ENCODE assay signal across 8 cellular contexts in genomic region chr3:151282921-151283320, GRCh38. TPM values are rescaled to one million over a fixed set of nuclear protein-coding genes. Genes with fewer than 3 reads are reported as not detected.
A peak's percentile ranks its signal among the peaks of the same experiment; 100 is the strongest.
DNase-seq lines count a peak whose midpoint lies in the region; ATAC-seq and TF ChIP-seq lines count a peak whose summit lies in the region.

No MANE protein-coding gene starts in this region.

- H3K27me3 ChIP-seq in left ventricle myocardium inferior (ENCODE audit: low read depth), result no peaks in the 10 kb centered on the region

- CTCF ChIA-PET in HEK293 (lab: Yijun Ruan, JAX), result interaction anchor here (0.5 to 5.5 kb wide), 13 partner anchors 10 to 395 kb away, joined by 3 to 32 read pairs (median 4); no protein-coding TSS in a partner anchor

- no peaks in the 10 kb centered on the region for H3K27me3 Mint-ChIP-seq in activated T-helper 2 cell treated with anti-CD3 and anti-CD28 coated beads, Interferon-gamma antibody, Interleukin-2, Interleukin-4, amounts not matched to agents 10 μg/mL and 5 μg/mL and 100 μg/mL, durations not matched to agents 14 hours and 24 hours and 36 hours (ENCODE audit: low read depth)

- no peaks in the 10 kb centered on the region for H3K36me3 ChIP-seq in HEK293 (ENCODE audit: control insufficient read depth in 2 of 2, insufficient read depth in 1 of 2, low read length in 2 of 2)
- no peaks in the 10 kb centered on the region for H3K36me3 ChIP-seq in left ventricle myocardium inferior

- intact Hi-C loops in activated T-helper 2 cell treated with anti-CD3 and anti-CD28 coated beads, Interferon-gamma antibody, Interleukin-2, Interleukin-4, amounts not matched to agents 10 μg/mL and 5 μg/mL and 100 μg/mL, durations not matched to agents 14 hours and 24 hours and 36 hours (cut with micrococcal nuclease), result loop anchor here (1.0 to 10.0 kb wide), 5 partner anchors 56 to 358 kb away; partner anchors contain the start of genes GPR171 and MED12L
- intact Hi-C loops in left ventricle myocardium inferior (cut with micrococcal nuclease), result loop anchor here (2.0 kb wide), 2 partner anchors 54 to 114 kb away; no protein-coding TSS in a partner anchor

- H3K4me1 ChIP-seq in HEK293 (ENCODE audit: control insufficient read depth, insufficient read depth, low read length) (0 out of 2 replicates have a peak, but pooled peaks cover 2% of the 10 kb centered on the region), left ventricle myocardium inferior (peaks cover 10% of the 10 kb centered on the region)

- no peak overlapping the region for H3K4me3 Mint-ChIP-seq in activated T-helper 2 cell treated with anti-CD3 and anti-CD28 coated beads, Interferon-gamma antibody, Interleukin-2, Interleukin-4, amounts not matched to agents 10 μg/mL and 5 μg/mL and 100 μg/mL, durations not matched to agents 14 hours and 24 hours and 36 hours (ENCODE audit: low read depth)

- POLR2A ChIA-PET in HEK293 (lab: Yijun Ruan, JAX), result no interaction called here

- H3K4me1 Mint-ChIP-seq in activated T-helper 2 cell treated with anti-CD3 and anti-CD28 coated beads, Interferon-gamma antibody, Interleukin-2, Interleukin-4, amounts not matched to agents 10 μg/mL and 5 μg/mL and 100 μg/mL, durations not matched to agents 14 hours and 24 hours and 36 hours (ENCODE audit: low read depth), result peaks cover 47% of the 10 kb centered on the region

- peak; percentile 58 for DNase-seq in EH (ENCODE audit: low read depth)
- peak; percentile 55 for DNase-seq in NCI-H446 treated with DMSO at 0.1 percent for 48 hours (lab: John Stamatoyannopoulos, UW)
- DNase-seq in activated T-helper 2 cell treated with anti-CD3 and anti-CD28 coated beads, Interferon-gamma antibody, Interleukin-2, Interleukin-4, amounts not matched to agents 10 μg/mL and 5 μg/mL and 100 μg/mL, durations not matched to agents 14 hours and 24 hours and 36 hours (ENCODE audit: low spot score), result no peak
- no peak for DNase-seq in left ventricle myocardium inferior
- peak; percentile 30 for DNase-seq in skeletal muscle cell (ENCODE audit: low read depth)
- DNase-seq in NCI-H226, result no peak

- H3K27ac Mint-ChIP-seq in activated T-helper 2 cell treated with anti-CD3 and anti-CD28 coated beads, Interferon-gamma antibody, Interleukin-2, Interleukin-4, amounts not matched to agents 10 μg/mL and 5 μg/mL and 100 μg/mL, durations not matched to agents 14 hours and 24 hours and 36 hours, result peak overlapping the region; percentile 19

- H3K9me3 Mint-ChIP-seq in activated T-helper 2 cell treated with anti-CD3 and anti-CD28 coated beads, Interferon-gamma antibody, Interleukin-2, Interleukin-4, amounts not matched to agents 10 μg/mL and 5 μg/mL and 100 μg/mL, durations not matched to agents 14 hours and 24 hours and 36 hours, result no peaks in the 10 kb centered on the region

- H3K27ac ChIP-seq in HEK293 (ENCODE audit: extremely low read depth, low read depth, low read length) (no peak overlapping the region), left ventricle myocardium inferior (replicated peaks) (peak overlapping the region; percentile 45)

- TF ChIP-seq CTCF in HEK293 (tag by site-specific recombination; IDR thresholded peaks at IDR 0.05), result no peak
- peak; percentile 72 for TF ChIP-seq CTCF in left ventricle myocardium inferior (IDR thresholded peaks at IDR 0.05; ENCODE audit: borderline replicate concordance)

- ATAC-seq in GM18907 (IDR thresholded peaks at IDR 0.05; ENCODE audit: unreplicated experiment), result no peak

- H3K9me3 ChIP-seq in HEK293 (ENCODE audit: control insufficient read depth, insufficient read depth, low read depth, low read length) (no peaks in the 10 kb centered on the region), left ventricle myocardium inferior (replicated peaks) (no peaks in the 10 kb centered on the region)

- H3K4me3 ChIP-seq in HEK293 (ENCODE audit: low read depth, low read length), result no peak overlapping the region
- H3K4me3 ChIP-seq in left ventricle myocardium inferior, result no peak overlapping the region
- no peak overlapping the region for H3K4me3 ChIP-seq in skeletal muscle cell (ENCODE audit: low read depth, low read length)

- no peaks in the 10 kb centered on the region for H3K36me3 Mint-ChIP-seq in activated T-helper 2 cell treated with anti-CD3 and anti-CD28 coated beads, Interferon-gamma antibody, Interleukin-2, Interleukin-4, amounts not matched to agents 10 μg/mL and 5 μg/mL and 100 μg/mL, durations not matched to agents 14 hours and 24 hours and 36 hours (ENCODE audit: low read depth)

TF ChIP-seq in HEK293, 187 proteins besides CTCF, POLR2A, EP300 and RAD21:
- TF ChIP-seq ZNF768 (tag by site-specific recombination; IDR thresholded peaks at IDR 0.05) (no peak), ZNF654 (tag by site-specific recombination; IDR thresholded peaks at IDR 0.05; ENCODE audit: low read depth) (peak; percentile 58), ZEB2 (tag by site-specific recombination; IDR thresholded peaks at IDR 0.05) (no peak)
- TF ChIP-seq, protein P1, sequence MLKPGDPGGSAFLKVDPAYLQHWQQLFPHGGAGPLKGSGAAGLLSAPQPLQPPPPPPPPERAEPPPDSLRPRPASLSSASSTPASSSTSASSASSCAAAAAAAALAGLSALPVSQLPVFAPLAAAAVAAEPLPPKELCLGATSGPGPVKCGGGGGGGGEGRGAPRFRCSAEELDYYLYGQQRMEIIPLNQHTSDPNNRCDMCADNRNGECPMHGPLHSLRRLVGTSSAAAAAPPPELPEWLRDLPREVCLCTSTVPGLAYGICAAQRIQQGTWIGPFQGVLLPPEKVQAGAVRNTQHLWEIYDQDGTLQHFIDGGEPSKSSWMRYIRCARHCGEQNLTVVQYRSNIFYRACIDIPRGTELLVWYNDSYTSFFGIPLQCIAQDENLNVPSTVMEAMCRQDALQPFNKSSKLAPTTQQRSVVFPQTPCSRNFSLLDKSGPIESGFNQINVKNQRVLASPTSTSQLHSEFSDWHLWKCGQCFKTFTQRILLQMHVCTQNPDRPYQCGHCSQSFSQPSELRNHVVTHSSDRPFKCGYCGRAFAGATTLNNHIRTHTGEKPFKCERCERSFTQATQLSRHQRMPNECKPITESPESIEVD (tag by site-specific recombination; IDR thresholded peaks at IDR 0.05), result peak; percentile 44; the same call in 1 of the 2 replicates
- TF ChIP-seq, protein P2, sequence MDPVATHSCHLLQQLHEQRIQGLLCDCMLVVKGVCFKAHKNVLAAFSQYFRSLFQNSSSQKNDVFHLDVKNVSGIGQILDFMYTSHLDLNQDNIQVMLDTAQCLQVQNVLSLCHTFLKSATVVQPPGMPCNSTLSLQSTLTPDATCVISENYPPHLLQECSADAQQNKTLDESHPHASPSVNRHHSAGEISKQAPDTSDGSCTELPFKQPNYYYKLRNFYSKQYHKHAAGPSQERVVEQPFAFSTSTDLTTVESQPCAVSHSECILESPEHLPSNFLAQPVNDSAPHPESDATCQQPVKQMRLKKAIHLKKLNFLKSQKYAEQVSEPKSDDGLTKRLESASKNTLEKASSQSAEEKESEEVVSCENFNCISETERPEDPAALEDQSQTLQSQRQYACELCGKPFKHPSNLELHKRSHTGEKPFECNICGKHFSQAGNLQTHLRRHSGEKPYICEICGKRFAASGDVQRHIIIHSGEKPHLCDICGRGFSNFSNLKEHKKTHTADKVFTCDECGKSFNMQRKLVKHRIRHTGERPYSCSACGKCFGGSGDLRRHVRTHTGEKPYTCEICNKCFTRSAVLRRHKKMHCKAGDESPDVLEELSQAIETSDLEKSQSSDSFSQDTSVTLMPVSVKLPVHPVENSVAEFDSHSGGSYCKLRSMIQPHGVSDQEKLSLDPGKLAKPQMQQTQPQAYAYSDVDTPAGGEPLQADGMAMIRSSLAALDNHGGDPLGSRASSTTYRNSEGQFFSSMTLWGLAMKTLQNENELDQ (tag by site-specific recombination; IDR thresholded peaks at IDR 0.05; ENCODE audit: low read depth), result no peak

RNA-seq across cellular contexts. Expression of gene P2RY14, which starts 4.6 kb away (rescaled TPM):
- 0.18 and 0.34 TPM in 2 replicates for total RNA-seq in activated T-helper 2 cell treated with anti-CD3 and anti-CD28 coated beads, Interferon-gamma antibody, Interleukin-2, Interleukin-4, amounts not matched to agents 10 μg/mL and 5 μg/mL and 100 μg/mL, durations not matched to agents 14 hours and 24 hours and 36 hours
- total RNA-seq in left ventricle myocardium inferior, result 2.9 TPM

RNA-seq across cellular contexts. Expression of gene GPR87, which starts 33.7 kb away (rescaled TPM):
- 1.1 and 1.2 TPM in 2 replicates for total RNA-seq in activated T-helper 2 cell treated with anti-CD3 and anti-CD28 coated beads, Interferon-gamma antibody, Interleukin-2, Interleukin-4, amounts not matched to agents 10 μg/mL and 5 μg/mL and 100 μg/mL, durations not matched to agents 14 hours and 24 hours and 36 hours
- not detected for total RNA-seq in left ventricle myocardium inferior

RNA-seq across cellular contexts. Expression of gene P2RY13, which starts 46.4 kb away (rescaled TPM):
- total RNA-seq in activated T-helper 2 cell treated with anti-CD3 and anti-CD28 coated beads, Interferon-gamma antibody, Interleukin-2, Interleukin-4, amounts not matched to agents 10 μg/mL and 5 μg/mL and 100 μg/mL, durations not matched to agents 14 hours and 24 hours and 36 hours, result not detected in 2 replicates
- total RNA-seq in left ventricle myocardium inferior, result 0.96 TPM

Comparison
In these comparisons a context has a peak if more than half of its experiments do, and no peak if none do; other contexts are left out.
1. DNase-seq: peak in EH (single experiment), NCI-H446 treated with DMSO at 0.1 percent for 48 hours (single experiment) and skeletal muscle cell (single experiment); none in activated T-helper 2 cell treated with anti-CD3 and anti-CD28 coated beads, Interferon-gamma antibody, Interleukin-2, Interleukin-4, amounts not matched to agents 10 μg/mL and 5 μg/mL and 100 μg/mL, durations not matched to agents 14 hours and 24 hours and 36 hours (single experiment), left ventricle myocardium inferior (single experiment) and NCI-H226 (single experiment).